In genomic region chr6:53701333-53702073, GRCh38 we compare ENCODE assay signal across 17 cellular contexts. TPM values are rescaled to one million over a fixed set of nuclear protein-coding genes. Genes with fewer than 3 reads are reported as not detected.
A peak's percentile ranks its signal among the peaks of the same experiment; 100 is the strongest.
DNase-seq lines count a peak whose midpoint lies in the region; ATAC-seq and TF ChIP-seq lines count a peak whose summit lies in the region.
"Had no signal": no experiment of that assay in that cellular context is flagged by ENCODE, and none has a peak within 500 bp of the region (broad histone marks: within the 10 kb centered on the region; RNA-seq: fewer than 3 reads in every experiment).

No MANE protein-coding gene starts in this region.

- TF ChIP-seq CTCF in esophagus squamous epithelium (IDR thresholded peaks at IDR 0.05), result no peak
- TF ChIP-seq CTCF in GM23338 (conservative IDR thresholded peaks at IDR 0.05; ENCODE audit: low read depth in 2 of 2), result no peak

- no peaks in the 10 kb centered on the region for H3K9me3 ChIP-seq in esophagus squamous epithelium
- H3K9me3 ChIP-seq: lower lobe of right lung, suprapubic skin had no signal

- 47 to 50% methylated on average over 3 of the region's 3 CpGs for WGBS in esophagus squamous epithelium, 2 donors

- H3K36me3 ChIP-seq in esophagus squamous epithelium (no peaks in the 10 kb centered on the region), GM23338 (ENCODE audit: insufficient read depth) (no peaks in the 10 kb centered on the region)
- H3K36me3 ChIP-seq: lower lobe of right lung, suprapubic skin had no signal

- no peaks in the 10 kb centered on the region for H3F3A ChIP-seq in GM23338 (replicated peaks; ENCODE audit: low read depth)

- CTCF ChIA-PET in activated CD4-positive, alpha-beta memory T cell treated with anti-CD3 and anti-CD28 coated beads, Interleukin-2, amount 10 ng/mL, durations not matched to agents 7 days and 5 days (lab: Charles Lee), result interaction anchor here (0.6 to 3.8 kb wide), 4 partner anchors 17 to 24 kb away, joined by 3 to 18 read pairs (median 4); no protein-coding TSS in a partner anchor

- no peak overlapping the region for H3K4me3 ChIP-seq in esophagus squamous epithelium
- H3K4me3 ChIP-seq in GM23338, result no peak overlapping the region
- H3K4me3 ChIP-seq: coronary artery, lower lobe of right lung, suprapubic skin had no signal

- peaks cover 4% of the 10 kb centered on the region for H3K27me3 Mint-ChIP-seq in activated CD4-positive, alpha-beta memory T cell treated with anti-CD3 and anti-CD28 coated beads, Interleukin-2, amount 10 ng/mL, durations not matched to agents 7 days and 5 days
- H3K27me3 Mint-ChIP-seq in GM23338 (ENCODE audit: insufficient read depth, low read depth, poor library complexity), result no peaks in the 10 kb centered on the region

- H3K27ac ChIP-seq in esophagus squamous epithelium, result no peak overlapping the region
- no peak overlapping the region for H3K27ac ChIP-seq in GM23338 (ENCODE audit: low read depth)
- H3K27ac ChIP-seq: coronary artery, lower lobe of right lung, suprapubic skin had no signal

- no peak overlapping the region for H3K4me3 Mint-ChIP-seq in activated CD4-positive, alpha-beta memory T cell treated with anti-CD3 and anti-CD28 coated beads, Interleukin-2, amount 10 ng/mL, durations not matched to agents 7 days and 5 days
- H3K4me3 Mint-ChIP-seq in GM23338, result no peak overlapping the region

- intact Hi-C loops in esophagus squamous epithelium (cut with DNase I), result no loop called here

- DNase-seq in stimulated activated CD4-positive, alpha-beta T cell treated with anti-CD3 and anti-CD28 coated beads, Interleukin-1b, Interleukin-23, amount 100 ng/mL, for 48 hours, result peak; percentile 16
- DNase-seq in stimulated activated CD4-positive, alpha-beta T cell treated with anti-CD3 and anti-CD28 coated beads, Interleukin-15, amount 100 ng/mL, for 24 hours, result no peak
- peak; percentile 21 for DNase-seq in activated CD4-positive, alpha-beta memory T cell treated with anti-CD3 and anti-CD28 coated beads, Interleukin-2, amount 10 ng/mL, durations not matched to agents 7 days and 5 days
- DNase-seq in kidney tubule cell (ENCODE audit: low spot score), result peak; percentile 7
- DNase-seq in esophagus squamous epithelium (lab: John Stamatoyannopoulos, UW), result no peak
- DNase-seq in GM23338 (ENCODE audit: low spot score), result no peak
- no peak for DNase-seq in dedifferentiated amniotic fluid mesenchymal stem cell (ENCODE audit: extremely low spot score)
- no peak for DNase-seq in DMS79 treated with DMSO at 0.1 percent for 48 hours (lab: John Stamatoyannopoulos, UW)
- DNase-seq: activated CD4-positive, CD25-positive, alpha-beta regulatory T cell treated with anti-CD3 and anti-CD28 coated beads, Interleukin-2, amount 50 U/mL, for 72 hours; Calu3; HCEC 1CT; lower lobe of right lung; NCI-H187; retina had no signal

- H2AFZ ChIP-seq in GM23338, result no peak overlapping the region

- no peak for ATAC-seq in GM23338
- ATAC-seq: lower lobe of right lung had no signal

- H3K9me2 ChIP-seq in GM23338 (ENCODE audit: insufficient read depth), result no peaks in the 10 kb centered on the region

- TF ChIP-seq POLR2A in esophagus squamous epithelium (IDR thresholded peaks at IDR 0.05), result no peak

- no peaks in the 10 kb centered on the region for H3K9me3 Mint-ChIP-seq in activated CD4-positive, alpha-beta memory T cell treated with anti-CD3 and anti-CD28 coated beads, Interleukin-2, amount 10 ng/mL, durations not matched to agents 7 days and 5 days
- H3K9me3 Mint-ChIP-seq in GM23338, result no peaks in the 10 kb centered on the region
- H3K9me3 Mint-ChIP-seq: activated T-helper 2 cell treated with anti-CD3 and anti-CD28 coated beads, Interferon-gamma antibody, Interleukin-2, Interleukin-4, amounts not matched to agents 10 μg/mL and 5 μg/mL and 100 μg/mL, durations not matched to agents 14 hours and 24 hours and 36 hours had no signal

- H3K36me3 Mint-ChIP-seq in activated CD4-positive, alpha-beta memory T cell treated with anti-CD3 and anti-CD28 coated beads, Interleukin-2, amount 10 ng/mL, durations not matched to agents 7 days and 5 days (ENCODE audit: low read depth), result no peaks in the 10 kb centered on the region
- H3K36me3 Mint-ChIP-seq in GM23338 (ENCODE audit: low read depth), result no peaks in the 10 kb centered on the region; the same call in 2 of the 3 replicates

- no peaks in the 10 kb centered on the region for H4K20me1 ChIP-seq in GM23338 (replicated peaks; ENCODE audit: insufficient read depth)

- POLR2A ChIA-PET in activated CD4-positive, alpha-beta memory T cell treated with anti-CD3 and anti-CD28 coated beads, Interleukin-2, amount 10 ng/mL, durations not matched to agents 7 days and 5 days (lab: Charles Lee), result no interaction called here

- peak overlapping the region; percentile 2 for H3K27ac Mint-ChIP-seq in activated CD4-positive, alpha-beta memory T cell treated with anti-CD3 and anti-CD28 coated beads, Interleukin-2, amount 10 ng/mL, durations not matched to agents 7 days and 5 days
- H3K27ac Mint-ChIP-seq in GM23338, result no peak overlapping the region
- H3K27ac Mint-ChIP-seq: activated T-helper 2 cell treated with anti-CD3 and anti-CD28 coated beads, Interferon-gamma antibody, Interleukin-2, Interleukin-4, amounts not matched to agents 10 μg/mL and 5 μg/mL and 100 μg/mL, durations not matched to agents 14 hours and 24 hours and 36 hours had no signal

- no peaks in the 10 kb centered on the region for H3K79me2 ChIP-seq in GM23338 (replicated peaks; ENCODE audit: insufficient read depth)

- no peak overlapping the region for H3K4me2 ChIP-seq in GM23338

- H3K27me3 ChIP-seq in esophagus squamous epithelium, result peaks cover 0 to 95% (median 0%) of the 10 kb centered on the region in 4 donors
- no peaks in the 10 kb centered on the region for H3K27me3 ChIP-seq in GM23338 (ENCODE audit: insufficient read depth)
- H3K27me3 ChIP-seq: suprapubic skin had no signal

- peaks cover 10% of the 10 kb centered on the region for H3K4me1 Mint-ChIP-seq in activated CD4-positive, alpha-beta memory T cell treated with anti-CD3 and anti-CD28 coated beads, Interleukin-2, amount 10 ng/mL, durations not matched to agents 7 days and 5 days
- peaks cover 2% of the 10 kb centered on the region; the same call in 2 of the 3 replicates for H3K4me1 Mint-ChIP-seq in GM23338

- H3K4me1 ChIP-seq in esophagus squamous epithelium, result peaks cover 0 to 22% (median 4%) of the 10 kb centered on the region in 3 donors
- no peaks in the 10 kb centered on the region for H3K4me1 ChIP-seq in GM23338 (ENCODE audit: insufficient read depth)
- H3K4me1 ChIP-seq: lower lobe of right lung, suprapubic skin had no signal

TF ChIP-seq in GM23338, 12 proteins besides CTCF, POLR2A, EP300 and RAD21 (continues in another document):
- TF ChIP-seq STAT1 (IDR thresholded peaks at IDR 0.05; ENCODE audit: unreplicated experiment), result no peak
- no peak for TF ChIP-seq EZH2phosphoT487 (IDR thresholded peaks at IDR 0.05; ENCODE audit: unreplicated experiment)
- TF ChIP-seq ZNF114 (CRISPR knock-in tag; IDR thresholded peaks at IDR 0.05), result no peak
- no peak for TF ChIP-seq ZNF331 (CRISPR knock-in tag; IDR thresholded peaks at IDR 0.05; ENCODE audit: low read depth)
- no peak for TF ChIP-seq EZH2 (IDR thresholded peaks at IDR 0.05; ENCODE audit: low read depth, unreplicated experiment)
- TF ChIP-seq ETS1 (IDR thresholded peaks at IDR 0.05), result no peak
- no peak for TF ChIP-seq CREB1 (CRISPR knock-in tag; IDR thresholded peaks at IDR 0.05; ENCODE audit: low read depth)
- TF ChIP-seq POLR2AphosphoS5 (IDR thresholded peaks at IDR 0.05; ENCODE audit: low read depth), result no peak
- no peak for TF ChIP-seq REST (IDR thresholded peaks at IDR 0.05; ENCODE audit: unreplicated experiment)

RNA-seq across cellular contexts. Expression of gene KLHL31, which starts 35.9 kb away (rescaled TPM):
- under 1 TPM; 0.08 to 0.18 TPM for total RNA-seq in activated CD4-positive, alpha-beta memory T cell treated with anti-CD3 and anti-CD28 coated beads, Interleukin-2, amount 10 ng/mL, durations not matched to agents 7 days and 5 days
- under 1 TPM; 0.04 to 0.57 (median 0.29) TPM for total RNA-seq in esophagus squamous epithelium
- total RNA-seq in GM23338 (2014; rRNA removed; shearing (Covaris generic)), result 0.47 and 0.87 TPM in 2 replicates
- polyA plus RNA-seq in GM23338 (2016; fragmentation: Nextera tagmentation; extraction: Ambion mirVana), result 0.37 and 0.57 TPM in 2 replicates

Comparison
In these comparisons a context has a peak if more than half of its experiments do, and no peak if none do; other contexts are left out.
1. DNase-seq: peak in stimulated activated CD4-positive, alpha-beta T cell treated with anti-CD3 and anti-CD28 coated beads, Interleukin-1b, Interleukin-23, amount 100 ng/mL, for 48 hours (single experiment), activated CD4-positive, alpha-beta memory T cell treated with anti-CD3 and anti-CD28 coated beads, Interleukin-2, amount 10 ng/mL, durations not matched to agents 7 days and 5 days (single experiment) and kidney tubule cell (single experiment); none in stimulated activated CD4-positive, alpha-beta T cell treated with anti-CD3 and anti-CD28 coated beads, Interleukin-15, amount 100 ng/mL, for 24 hours (single experiment), esophagus squamous epithelium (single experiment), GM23338 (single experiment), dedifferentiated amniotic fluid mesenchymal stem cell (single experiment) and DMS79 treated with DMSO at 0.1 percent for 48 hours (single experiment).